In genomic region chr3:125375950-125376679, GRCh38 we compare ENCODE assay signal across 8 cellular contexts.
DNase-seq lines count a peak whose midpoint lies in the region; ATAC-seq lines count a peak whose summit lies in the region.

No MANE protein-coding gene starts in this region.

- peak overlapping the region; percentile 90 for H3K27ac ChIP-seq in muscle layer of duodenum (ENCODE audit: low read length)

- H3K36me3 Mint-ChIP-seq in T-helper 2 cell treated with Interferon-gamma antibody and Interleukin-4, amounts not matched to agents 5 μg/mL and 100 μg/mL, for 36 hours (ENCODE audit: low read depth) = peaks cover 15% of the 10 kb centered on the region
- peaks cover 14% of the 10 kb centered on the region for H3K36me3 Mint-ChIP-seq in central memory CD8-positive, alpha-beta T cell (ENCODE audit: insufficient read depth)

- peaks cover 24% of the 10 kb centered on the region for H3K4me1 Mint-ChIP-seq in T-helper 2 cell treated with Interferon-gamma antibody and Interleukin-4, amounts not matched to agents 5 μg/mL and 100 μg/mL, for 36 hours (ENCODE audit: low read depth)
- peaks cover 36% of the 10 kb centered on the region for H3K4me1 Mint-ChIP-seq in central memory CD8-positive, alpha-beta T cell

- no peaks in the 10 kb centered on the region for H3K27me3 ChIP-seq in muscle layer of duodenum (ENCODE audit: low read depth, low read length)

- H3K9me3 Mint-ChIP-seq in T-helper 2 cell treated with Interferon-gamma antibody and Interleukin-4, amounts not matched to agents 5 μg/mL and 100 μg/mL, for 36 hours = no peaks in the 10 kb centered on the region
- no peaks in the 10 kb centered on the region for H3K9me3 Mint-ChIP-seq in central memory CD8-positive, alpha-beta T cell

- no peak for ATAC-seq in central memory CD8-positive, alpha-beta T cell (replicated peaks; ENCODE audit: extremely low read depth, poor library complexity, severe bottlenecking)
- ATAC-seq in GM21367 (IDR thresholded peaks at IDR 0.05; ENCODE audit: unreplicated experiment) = no peak

- no peak for DNase-seq in T-helper 2 cell treated with Interferon-gamma antibody and Interleukin-4, amounts not matched to agents 5 μg/mL and 100 μg/mL, for 36 hours (ENCODE audit: low spot score)
- DNase-seq in T-helper 2 cell (no peak), NCI-H446 (lab: John Stamatoyannopoulos, UW) (peak; percentile 62 to 80), SIG-M5 (lab: John Stamatoyannopoulos, UW) (no peak)
- no peak for DNase-seq in central memory CD8-positive, alpha-beta T cell (ENCODE audit: low spot score in 2 of 2)
- DNase-seq in stimulated activated naive CD4-positive, alpha-beta T cell (lab: John Stamatoyannopoulos, UW) = no peak

- H3K27me3 Mint-ChIP-seq in T-helper 2 cell treated with Interferon-gamma antibody and Interleukin-4, amounts not matched to agents 5 μg/mL and 100 μg/mL, for 36 hours (ENCODE audit: low read depth) = no peaks in the 10 kb centered on the region
- no peaks in the 10 kb centered on the region for H3K27me3 Mint-ChIP-seq in central memory CD8-positive, alpha-beta T cell

- peaks cover 10 to 14% of the 10 kb centered on the region in 2 donors for H3K4me1 ChIP-seq in muscle layer of duodenum (ENCODE audit: control insufficient read depth in 1 of 2, insufficient read depth in 2 of 2, low read length in 2 of 2)

- H3K27ac Mint-ChIP-seq in T-helper 2 cell treated with Interferon-gamma antibody and Interleukin-4, amounts not matched to agents 5 μg/mL and 100 μg/mL, for 36 hours = peak overlapping the region; percentile 93
- peak overlapping the region; percentile 100 for H3K27ac Mint-ChIP-seq in central memory CD8-positive, alpha-beta T cell (ENCODE audit: low read depth)

- H3K4me3 ChIP-seq in muscle layer of duodenum (ENCODE audit: low read depth in 1 of 2, low read length in 2 of 2) = peak overlapping the region; percentile 82 to 91

- no peaks in the 10 kb centered on the region for H3K9me3 ChIP-seq in muscle layer of duodenum (ENCODE audit: control insufficient read depth in 1 of 2, low read length in 2 of 2)

- H3K36me3 ChIP-seq in muscle layer of duodenum (ENCODE audit: control insufficient read depth in 1 of 2, insufficient read depth in 2 of 2, low read length in 2 of 2) = no peaks in the 10 kb centered on the region

- H3K4me3 Mint-ChIP-seq in T-helper 2 cell treated with Interferon-gamma antibody and Interleukin-4, amounts not matched to agents 5 μg/mL and 100 μg/mL, for 36 hours = peak overlapping the region; percentile 98
- H3K4me3 Mint-ChIP-seq in central memory CD8-positive, alpha-beta T cell = peak overlapping the region; percentile 90

Comparison
In these comparisons a context has a peak if more than half of its experiments do, and no peak if none do; other contexts are left out.
1. DNase-seq: peak in NCI-H446 (2 of 2); none in T-helper 2 cell treated with Interferon-gamma antibody and Interleukin-4, amounts not matched to agents 5 μg/mL and 100 μg/mL, for 36 hours (single experiment), T-helper 2 cell (0 of 5), central memory CD8-positive, alpha-beta T cell (0 of 2), SIG-M5 (single experiment) and stimulated activated naive CD4-positive, alpha-beta T cell (0 of 6).